ENCODE assay signal across 8 cellular contexts in genomic region chr6:41705996-41706835, GRCh38. TPM values are rescaled to one million over a fixed set of nuclear protein-coding genes. Genes with fewer than 3 reads are reported as not detected.
DNase-seq lines count a peak whose midpoint lies in the region; ATAC-seq and TF ChIP-seq lines count a peak whose summit lies in the region.

No MANE protein-coding gene starts in this region.

- no peaks in the 10 kb centered on the region for H3K9me2 ChIP-seq in Loucy (replicated peaks; ENCODE audit: low read depth, low read length)

- H3K27me3 ChIP-seq in H7 (ENCODE audit: control insufficient read depth, insufficient read depth, low read length) = no peaks in the 10 kb centered on the region
- no peaks in the 10 kb centered on the region for H3K27me3 ChIP-seq in Loucy (ENCODE audit: insufficient read depth, low read length, poor library complexity, severe bottlenecking)
- H3K27me3 ChIP-seq in colonic mucosa = no peaks in the 10 kb centered on the region
- no peaks in the 10 kb centered on the region for H3K27me3 ChIP-seq in right lobe of liver

- DNase-seq in DMS 273 (lab: John Stamatoyannopoulos, UW; ENCODE audit: unreplicated experiment) (peak; percentile 71), DMS 273 treated with DMSO at 0.1 percent for 48 hours (lab: John Stamatoyannopoulos, UW) (no peak), H7 (peak; percentile 98), colonic mucosa (peak; percentile 76), right lobe of liver (peak in 2 of 3 donors; percentile 63 to 75)
- peak; percentile 37 to 64 (median 51) for DNase-seq in activated CD4-positive, CD25-positive, alpha-beta regulatory T cell (lab: John Stamatoyannopoulos, UW)
- DNase-seq in stimulated activated CD8-positive, alpha-beta memory T cell treated with anti-CD3 and anti-CD28 coated beads, Interleukin-15, amount 100 ng/mL, for 4 hours (ENCODE audit: low read depth in 2 of 2) = peak; percentile 61 to 65

- no peak for TF ChIP-seq POLR2A in right lobe of liver (IDR thresholded peaks at IDR 0.05)

- H3K79me2 ChIP-seq in Loucy (ENCODE audit: insufficient read depth, low read length) = no peaks in the 10 kb centered on the region

- peak overlapping the region; percentile 77 for H3K4me2 ChIP-seq in Loucy (ENCODE audit: low read depth, low read length, poor library complexity, severe bottlenecking)

- ATAC-seq in right lobe of liver = peak; percentile 64 to 78 (median 72)

- H2AFZ ChIP-seq in Loucy (ENCODE audit: low read length) = no peak overlapping the region

- no peaks in the 10 kb centered on the region for H4K20me1 ChIP-seq in Loucy (ENCODE audit: insufficient read depth, low read length, poor library complexity, severe bottlenecking)

- H3K9ac ChIP-seq in Loucy (ENCODE audit: low read depth, low read length, poor library complexity, severe bottlenecking) (peak overlapping the region; percentile 54), colonic mucosa (ENCODE audit: low read depth in 2 of 2, low read length in 2 of 2) (peak overlapping the region in 1 of 2 donors; percentile 42)

- no peaks in the 10 kb centered on the region for H3K9me3 ChIP-seq in Loucy (ENCODE audit: insufficient read depth, low read depth, low read length)
- H3K9me3 ChIP-seq in colonic mucosa = no peaks in the 10 kb centered on the region
- no peaks in the 10 kb centered on the region for H3K9me3 ChIP-seq in right lobe of liver

- no peaks in the 10 kb centered on the region for H3K36me3 ChIP-seq in H7 (replicated peaks; ENCODE audit: control insufficient read depth, insufficient read depth, low read length)
- no peaks in the 10 kb centered on the region for H3K36me3 ChIP-seq in Loucy (ENCODE audit: insufficient read depth, low read length)
- no peaks in the 10 kb centered on the region for H3K36me3 ChIP-seq in colonic mucosa
- no peaks in the 10 kb centered on the region for H3K36me3 ChIP-seq in right lobe of liver

- peak overlapping the region; percentile 57 for H3K27ac ChIP-seq in colonic mucosa
- H3K27ac ChIP-seq in right lobe of liver = peak overlapping the region in 2 of 3 donors; percentile 10 to 22

- intact Hi-C loops in colonic mucosa (cut with DNase I) (loop anchor here (2.0 kb wide), 1 partner anchor 69 kb away; no protein-coding TSS in a partner anchor), right lobe of liver (cut with DNase I) (no loop called here)

- H3K4me1 ChIP-seq in Loucy (ENCODE audit: insufficient read depth, low read length, poor library complexity, severe bottlenecking) (peaks cover 29% of the 10 kb centered on the region), colonic mucosa (peaks cover 19% of the 10 kb centered on the region), right lobe of liver (no peaks in the 10 kb centered on the region)

- no peaks in the 10 kb centered on the region for H3F3A ChIP-seq in Loucy (ENCODE audit: low read depth)

- peak; percentile 71 for TF ChIP-seq CTCF in Loucy (conservative IDR thresholded peaks at IDR 0.05; ENCODE audit: low read length)
- TF ChIP-seq CTCF in colonic mucosa (IDR thresholded peaks at IDR 0.05) = peak; percentile 77
- peak; percentile 18 to 52 (median 39) for TF ChIP-seq CTCF in right lobe of liver (IDR thresholded peaks at IDR 0.05)

- H3K4me3 ChIP-seq in H7 (ENCODE audit: insufficient read depth, low read depth, low read length) (no peak overlapping the region), Loucy (ENCODE audit: low read length, poor library complexity, severe bottlenecking) (no peak overlapping the region), colonic mucosa (no peak overlapping the region), right lobe of liver (no peak overlapping the region)

- WGBS in right lobe of liver (ENCODE audit: insufficient coverage, low coverage, low lambda C conversion rate, missing lambda C conversion rate) = 83% methylated on average over 1 of the region's 15 CpGs

RNA-seq across cellular contexts. Expression of gene TFEB, which starts 29.2 kb away (rescaled TPM):
- 1.4 and 1.6 TPM in 2 replicates for total RNA-seq in H7 (2014; rRNA removed; shearing (Covaris generic))
- total RNA-seq in colonic mucosa (10 to 100 TPM; 16.9 to 21.7 TPM), right lobe of liver (1 to 10 TPM; 4.5 to 9.2 (median 6.6) TPM)

RNA-seq across cellular contexts. Expression of gene PGC, which starts 41.0 kb away (rescaled TPM):
- total RNA-seq in H7 (2014; rRNA removed; shearing (Covaris generic)) = not detected in 2 replicates
- total RNA-seq in colonic mucosa = 1 to 10 TPM in 1 of 2 donors, not detected in 1; 1.7 TPM
- under 1 TPM in 1 of 6 experiments, not detected in 5; 0.31 TPM for total RNA-seq in right lobe of liver
